18 cellular contexts compared by ENCODE assay signal in the genomic region with DNA sequence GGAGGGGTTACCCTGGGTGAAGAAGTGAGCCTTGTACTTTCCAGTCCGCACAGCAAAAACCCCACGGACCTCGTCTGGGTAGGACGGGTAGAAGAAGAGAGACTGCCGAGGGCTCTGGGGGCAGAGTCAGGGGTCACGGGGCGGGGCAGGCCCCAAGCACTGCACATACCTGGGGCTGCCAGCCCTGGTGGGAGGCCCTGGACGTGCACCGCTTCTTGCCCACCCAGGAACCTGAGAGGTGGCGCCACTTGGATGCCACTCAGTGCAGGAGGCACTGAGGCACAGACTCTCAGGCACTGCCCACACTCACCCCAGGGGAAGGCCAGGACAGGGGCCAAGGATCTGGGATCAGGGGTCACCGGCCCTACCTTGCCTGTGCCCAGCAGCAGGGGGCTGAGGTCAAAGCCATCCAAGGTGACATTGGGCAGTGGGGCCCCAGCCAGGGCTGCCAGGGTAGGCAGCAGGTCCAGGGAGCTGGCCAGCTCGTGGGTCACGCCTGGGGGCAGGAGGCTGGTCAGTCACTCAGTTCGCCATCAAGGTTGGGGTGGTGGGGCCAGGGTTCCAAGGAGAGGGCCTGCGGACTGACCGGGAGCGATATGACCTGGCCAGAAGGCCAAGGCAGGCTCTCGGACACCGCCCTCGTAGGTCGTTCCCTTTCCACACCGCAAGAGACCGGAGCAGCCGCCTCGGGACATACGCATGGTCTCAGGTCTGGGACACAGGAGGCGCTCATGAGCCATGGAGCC. TPM values are rescaled to one million over a fixed set of nuclear protein-coding genes. Genes with fewer than 3 reads are reported as not detected.
A peak's percentile ranks its signal among the peaks of the same experiment; 100 is the strongest.
DNase-seq lines count a peak whose midpoint lies in the region; ATAC-seq, FAIRE-seq and TF ChIP-seq lines count a peak whose summit lies in the region.
"Had no signal": no experiment of that assay in that cellular context is flagged by ENCODE, and none has a peak within 500 bp of the region (broad histone marks: within the 10 kb centered on the region; RNA-seq: fewer than 3 reads in every experiment).

No MANE protein-coding gene starts in this region.

- ATAC-seq in natural killer cell (no peak), RWPE2 (ENCODE audit: low read depth) (no peak), GM18511 (IDR thresholded peaks at IDR 0.05; ENCODE audit: unreplicated experiment) (no peak)
- no peak for ATAC-seq in natural killer cell treated with Interleukin-12 subunit alpha and Interleukin-12 subunit beta and Interleukin-15 and Interleukin-18, amount 100 ng/mL, for 72 hours
- ATAC-seq: activated CD8-positive, alpha-beta memory T cell treated with anti-CD3 and anti-CD28 coated beads, Interleukin-2, amount 10 ng/mL, durations not matched to agents 7 days and 5 days; body of pancreas; lower lobe of right lung had no signal

- H3K27ac Mint-ChIP-seq in natural killer cell, result no peak overlapping the region
- no peak overlapping the region for H3K27ac Mint-ChIP-seq in natural killer cell treated with Interleukin-12 subunit alpha and Interleukin-12 subunit beta and Interleukin-15 and Interleukin-18, amount 100 ng/mL, for 72 hours
- H3K27ac Mint-ChIP-seq: nephron progenitor cell had no signal

- peaks cover 0 to 6% of the 10 kb centered on the region in 2 donors for H3K27me3 Mint-ChIP-seq in natural killer cell (ENCODE audit: low read depth in 2 of 2)
- no peaks in the 10 kb centered on the region for H3K27me3 Mint-ChIP-seq in natural killer cell treated with Interleukin-12 subunit alpha and Interleukin-12 subunit beta and Interleukin-15 and Interleukin-18, amount 100 ng/mL, for 72 hours
- H3K27me3 Mint-ChIP-seq: activated CD8-positive, alpha-beta memory T cell treated with anti-CD3 and anti-CD28 coated beads, Interleukin-2, amount 10 ng/mL, durations not matched to agents 7 days and 5 days had no signal

- no peak overlapping the region for H3K9ac ChIP-seq in kidney (ENCODE audit: low read length in 2 of 2)

- no peaks in the 10 kb centered on the region for H3K36me3 Mint-ChIP-seq in natural killer cell
- H3K36me3 Mint-ChIP-seq in natural killer cell treated with Interleukin-12 subunit alpha and Interleukin-12 subunit beta and Interleukin-15 and Interleukin-18, amount 100 ng/mL, for 72 hours, result no peaks in the 10 kb centered on the region

- H3K4me1 ChIP-seq in RWPE2 (ENCODE audit: insufficient read depth, poor library complexity, severe bottlenecking), result peaks cover 22% of the 10 kb centered on the region
- H3K4me1 ChIP-seq in kidney (ENCODE audit: control insufficient read depth in 1 of 2, insufficient read depth in 1 of 2, low read depth in 1 of 2, low read length in 2 of 2), result peaks cover 24 to 29% of the 10 kb centered on the region in 2 donors

- H3K36me3 ChIP-seq in RWPE2 (ENCODE audit: low read depth) (no peaks in the 10 kb centered on the region), kidney (ENCODE audit: control insufficient read depth in 1 of 2, insufficient read depth in 2 of 2, low read length in 2 of 2) (no peaks in the 10 kb centered on the region)

- H3K4me3 ChIP-seq in RWPE2 (ENCODE audit: severe bottlenecking) (no peak overlapping the region), kidney (ENCODE audit: low read length in 2 of 2) (no peak overlapping the region)
- H3K4me3 ChIP-seq: body of pancreas, lower lobe of right lung, SK-N-MC had no signal

- peak overlapping the region; percentile 9 for H3K4me3 Mint-ChIP-seq in natural killer cell
- H3K4me3 Mint-ChIP-seq in natural killer cell treated with Interleukin-12 subunit alpha and Interleukin-12 subunit beta and Interleukin-15 and Interleukin-18, amount 100 ng/mL, for 72 hours, result no peak overlapping the region

- no peak for DNase-seq in natural killer cell
- DNase-seq in natural killer cell treated with Interleukin-12 subunit alpha and Interleukin-12 subunit beta and Interleukin-15 and Interleukin-18, amount 100 ng/mL, for 72 hours (ENCODE audit: low spot score), result no peak
- DNase-seq in RWPE2 (ENCODE audit: low spot score), result peak; percentile 56
- peak; percentile 78 for DNase-seq in kidney
- no peak for DNase-seq in NCI-H1048 (lab: John Stamatoyannopoulos, UW)
- no peak for DNase-seq in MV-4-11 (lab: John Stamatoyannopoulos, UW)
- DNase-seq in NCI-H187 treated with DMSO at 0.1 percent for 48 hours (lab: John Stamatoyannopoulos, UW), result no peak
- DNase-seq: activated CD8-positive, alpha-beta memory T cell treated with anti-CD3 and anti-CD28 coated beads, Interleukin-2, amount 10 ng/mL, durations not matched to agents 7 days and 5 days; activated naive CD4-positive, alpha-beta T cell treated with anti-CD3 and anti-CD28 coated beads, Interleukin-2, amount 10 ng/mL, durations not matched to agents 7 days and 5 days; body of pancreas; effector CD4-positive, alpha-beta T cell; lower lobe of right lung; NCI-H1105 treated with DMSO at 0.1 percent for 48 hours; NCI-H226; nephron progenitor cell had no signal

- intact Hi-C loops in natural killer cell (cut with micrococcal nuclease) (no loop called here), kidney (cut with DNase I) (no loop called here)

- TF ChIP-seq CTCF in natural killer cell (IDR thresholded peaks at IDR 0.05) (no peak), RWPE2 (IDR thresholded peaks at IDR 0.05; ENCODE audit: poor library complexity, severe bottlenecking) (no peak), kidney (IDR thresholded peaks at IDR 0.05; ENCODE audit: borderline replicate concordance, extremely low read depth, insufficient read depth) (no peak)

- H3K4me1 Mint-ChIP-seq in natural killer cell, result peaks cover 42 to 56% of the 10 kb centered on the region in 2 donors
- peaks cover 30 to 38% of the 10 kb centered on the region in 2 donors for H3K4me1 Mint-ChIP-seq in natural killer cell treated with Interleukin-12 subunit alpha and Interleukin-12 subunit beta and Interleukin-15 and Interleukin-18, amount 100 ng/mL, for 72 hours (ENCODE audit: low read depth in 2 of 2)

- peaks cover 0 to 3% of the 10 kb centered on the region in 2 donors for H3K9me3 Mint-ChIP-seq in natural killer cell
- H3K9me3 Mint-ChIP-seq in natural killer cell treated with Interleukin-12 subunit alpha and Interleukin-12 subunit beta and Interleukin-15 and Interleukin-18, amount 100 ng/mL, for 72 hours, result no peaks in the 10 kb centered on the region
- H3K9me3 Mint-ChIP-seq: activated naive CD4-positive, alpha-beta T cell treated with anti-CD3 and anti-CD28 coated beads, Interleukin-2, amount 10 ng/mL, durations not matched to agents 7 days and 5 days; nephron progenitor cell had no signal

- FAIRE-seq in kidney (lab: Jason Lieb, UNC), result no peak

- no peaks in the 10 kb centered on the region for H3K27me3 ChIP-seq in RWPE2 (ENCODE audit: insufficient read depth, poor library complexity, severe bottlenecking)
- H3K27me3 ChIP-seq: body of pancreas had no signal

- no peak overlapping the region for H3K27ac ChIP-seq in RWPE2 (ENCODE audit: poor library complexity, severe bottlenecking)
- H3K27ac ChIP-seq in kidney (ENCODE audit: low read depth in 2 of 2, low read length in 2 of 2), result no peak overlapping the region
- H3K27ac ChIP-seq: body of pancreas, lower lobe of right lung, SK-N-MC, VCaP had no signal

- H3K9me3 ChIP-seq in RWPE2 (ENCODE audit: severe bottlenecking) (no peaks in the 10 kb centered on the region), kidney (ENCODE audit: control insufficient read depth in 1 of 2, low read length in 2 of 2) (no peaks in the 10 kb centered on the region)
- H3K9me3 ChIP-seq: body of pancreas, lower lobe of right lung had no signal

RNA-seq across cellular contexts. Expression of gene ARSA, which starts 2.2 kb away (rescaled TPM):
- 10 to 100 TPM; 69.2 to 77.8 (median 69.3) TPM for total RNA-seq in natural killer cell
- total RNA-seq in natural killer cell treated with Interleukin-12 subunit alpha and Interleukin-12 subunit beta and Interleukin-15 and Interleukin-18, amount 100 ng/mL, for 72 hours, result 10 to 100 TPM; 35.7 to 38.9 TPM
- 53.0 TPM for total RNA-seq in kidney
- polyA plus RNA-seq in kidney (ENCODE audit: insufficient read depth, low read depth, low replicate concordance), result 52.8 TPM

RNA-seq across cellular contexts. Expression of gene MAPK8IP2, which starts 25.1 kb away (rescaled TPM):
- total RNA-seq in natural killer cell (under 1 TPM; 0.14 to 0.26 (median 0.18) TPM), kidney (1.1 TPM)
- total RNA-seq in natural killer cell treated with Interleukin-12 subunit alpha and Interleukin-12 subunit beta and Interleukin-15 and Interleukin-18, amount 100 ng/mL, for 72 hours, result under 1 TPM; 0.08 to 0.21 TPM
- polyA plus RNA-seq in kidney (ENCODE audit: insufficient read depth, low read depth, low replicate concordance), result 1.0 TPM

RNA-seq across cellular contexts. Expression of gene CHKB, which starts 43.1 kb away (rescaled TPM):
- 100 to 1,000 TPM; 166 to 204 (median 180) TPM for total RNA-seq in natural killer cell
- total RNA-seq in natural killer cell treated with Interleukin-12 subunit alpha and Interleukin-12 subunit beta and Interleukin-15 and Interleukin-18, amount 100 ng/mL, for 72 hours, result 100 to 1,000 TPM; 120 to 130 TPM
- total RNA-seq in kidney, result 91.7 TPM
- 73.0 TPM for polyA plus RNA-seq in kidney (ENCODE audit: insufficient read depth, low read depth, low replicate concordance)

RNA-seq across cellular contexts. Expression of gene SHANK3, which starts 46.9 kb away (rescaled TPM):
- under 1 TPM in 1 of 3 donors, not detected in 2; 0.07 TPM for total RNA-seq in natural killer cell
- not detected for total RNA-seq in natural killer cell treated with Interleukin-12 subunit alpha and Interleukin-12 subunit beta and Interleukin-15 and Interleukin-18, amount 100 ng/mL, for 72 hours
- total RNA-seq in kidney, result 40.5 TPM
- polyA plus RNA-seq in kidney (ENCODE audit: insufficient read depth, low read depth, low replicate concordance), result 8.8 TPM

RNA-seq across cellular contexts. Expression of gene CPT1B, which starts 47.5 kb away (rescaled TPM):
- 10 to 100 TPM; 53.1 to 75.7 (median 55.5) TPM for total RNA-seq in natural killer cell
- 100 to 1,000 TPM in 1 of 2 donors, 10 to 100 TPM in 1; 40.3 to 102 TPM for total RNA-seq in natural killer cell treated with Interleukin-12 subunit alpha and Interleukin-12 subunit beta and Interleukin-15 and Interleukin-18, amount 100 ng/mL, for 72 hours
- 34.3 TPM for total RNA-seq in kidney
- 20.6 TPM for polyA plus RNA-seq in kidney (ENCODE audit: insufficient read depth, low read depth, low replicate concordance)

Comparison
In these comparisons a context has a peak if more than half of its experiments do, and no peak if none do; other contexts are left out.
1. DNase-seq: peak in RWPE2 (single experiment) and kidney (single experiment); none in natural killer cell (single experiment), natural killer cell treated with Interleukin-12 subunit alpha and Interleukin-12 subunit beta and Interleukin-15 and Interleukin-18, amount 100 ng/mL, for 72 hours (single experiment), NCI-H1048 (single experiment), MV-4-11 (single experiment) and NCI-H187 treated with DMSO at 0.1 percent for 48 hours (single experiment).